17 cellular contexts compared by ENCODE assay signal in genomic region chr7:96304573-96304972, GRCh38. TPM values are rescaled to one million over a fixed set of nuclear protein-coding genes. Genes with fewer than 3 reads are reported as not detected.
DNase-seq lines count a peak whose midpoint lies in the region; ATAC-seq, FAIRE-seq and TF ChIP-seq lines count a peak whose summit lies in the region.
"Had no signal": no experiment of that assay in that cellular context is flagged by ENCODE, and none has a peak within 500 bp of the region (broad histone marks: within the 10 kb centered on the region; RNA-seq: fewer than 3 reads in every experiment).

No MANE protein-coding gene starts in this region.

- H3K4me1 ChIP-seq in smooth muscle cell (ENCODE audit: low read depth), result peaks cover 11% of the 10 kb centered on the region

- H4K20me1 ChIP-seq in smooth muscle cell (ENCODE audit: low read depth), result peaks cover 92% of the 10 kb centered on the region

- no peaks in the 10 kb centered on the region for H3K27me3 Mint-ChIP-seq in activated naive CD4-positive, alpha-beta T cell treated with anti-CD3 and anti-CD28 coated beads for 36 hours (ENCODE audit: low read depth)
- peaks cover 46% of the 10 kb centered on the region for H3K27me3 Mint-ChIP-seq in progenitor cell of endocrine pancreas
- H3K27me3 Mint-ChIP-seq: activated CD4-positive, alpha-beta T cell treated with anti-CD3 and anti-CD28 coated beads, Interleukin-2, amount 10 ng/mL, durations not matched to agents 7 days and 5 days; central memory CD8-positive, alpha-beta T cell; IgD-negative memory B cell had no signal

- H3K27ac ChIP-seq in smooth muscle cell (ENCODE audit: low read depth), result peak overlapping the region; percentile 81
- H3K27ac ChIP-seq: ovary had no signal

- intact Hi-C loops in activated naive CD4-positive, alpha-beta T cell treated with anti-CD3 and anti-CD28 coated beads for 36 hours (cut with micrococcal nuclease), result loop anchor here (1.0 kb wide), 3 partner anchors 16 to 532 kb away; no protein-coding TSS in a partner anchor

- ATAC-seq in GM18867 (IDR thresholded peaks at IDR 0.05; ENCODE audit: unreplicated experiment), result no peak

- H3K27ac Mint-ChIP-seq in activated naive CD4-positive, alpha-beta T cell treated with anti-CD3 and anti-CD28 coated beads for 36 hours, result peak overlapping the region; percentile 73
- no peak overlapping the region for H3K27ac Mint-ChIP-seq in progenitor cell of endocrine pancreas
- H3K27ac Mint-ChIP-seq: activated CD4-positive, alpha-beta T cell treated with anti-CD3 and anti-CD28 coated beads, Interleukin-2, amount 10 ng/mL, durations not matched to agents 7 days and 5 days; IgD-negative memory B cell had no signal

- H3K36me3 ChIP-seq in bronchial epithelial cell (ENCODE audit: control insufficient read depth, insufficient read depth, low read length) (no peaks in the 10 kb centered on the region), smooth muscle cell (ENCODE audit: low read depth) (no peaks in the 10 kb centered on the region)
- H3K36me3 ChIP-seq: ovary had no signal

- H3K4me1 Mint-ChIP-seq in activated naive CD4-positive, alpha-beta T cell treated with anti-CD3 and anti-CD28 coated beads for 36 hours (ENCODE audit: low read depth), result peaks cover 42% of the 10 kb centered on the region
- H3K4me1 Mint-ChIP-seq in progenitor cell of endocrine pancreas (ENCODE audit: low read depth), result peaks cover 29% of the 10 kb centered on the region

- peak overlapping the region; percentile 77 for H3K4me2 ChIP-seq in smooth muscle cell

- H3K9me3 Mint-ChIP-seq in activated naive CD4-positive, alpha-beta T cell treated with anti-CD3 and anti-CD28 coated beads for 36 hours, result no peaks in the 10 kb centered on the region
- H3K9me3 Mint-ChIP-seq in progenitor cell of endocrine pancreas (ENCODE audit: low read depth), result no peaks in the 10 kb centered on the region
- H3K9me3 Mint-ChIP-seq: central memory CD8-positive, alpha-beta T cell; T-helper 1 cell treated with Interleukin-12 subunit alpha and Interleukin-12 subunit beta and Interleukin-4 antibody, amounts not matched to agents 30 μg/mL and 1 μg/mL, for 36 hours had no signal

- TF ChIP-seq CTCF in bronchial epithelial cell (IDR thresholded peaks at IDR 0.05; ENCODE audit: insufficient read depth, low read length, severe bottlenecking), result no peak
- TF ChIP-seq CTCF in smooth muscle cell (IDR thresholded peaks at IDR 0.05; ENCODE audit: borderline replicate concordance, insufficient read depth, poor library complexity, severe bottlenecking), result no peak
- TF ChIP-seq CTCF in progenitor cell of endocrine pancreas (IDR thresholded peaks at IDR 0.05; ENCODE audit: unreplicated experiment), result no peak

- peaks cover 24% of the 10 kb centered on the region for H3F3A ChIP-seq in smooth muscle cell (ENCODE audit: low read depth)

- no peaks in the 10 kb centered on the region for H3K9me3 ChIP-seq in smooth muscle cell (replicated peaks; ENCODE audit: low read depth)
- H3K9me3 ChIP-seq: ovary had no signal

- H2AFZ ChIP-seq in smooth muscle cell (ENCODE audit: low read depth), result no peak overlapping the region

- 67% methylated on average over 3 of the region's 3 CpGs for WGBS in smooth muscle cell (ENCODE audit: low lambda C conversion rate)

- H3K9ac ChIP-seq in smooth muscle cell (ENCODE audit: low read depth), result no peak overlapping the region

- FAIRE-seq in bronchial epithelial cell (lab: Jason Lieb, UNC), result no peak
- FAIRE-seq: H1 had no signal

- no peak overlapping the region for H3K4me3 ChIP-seq in bronchial epithelial cell (ENCODE audit: low read depth, low read length)
- no peak overlapping the region for H3K4me3 ChIP-seq in smooth muscle cell
- H3K4me3 ChIP-seq: ovary had no signal

- H3K79me2 ChIP-seq in smooth muscle cell (ENCODE audit: low read depth), result peaks cover 40% of the 10 kb centered on the region

- peaks cover 2% of the 10 kb centered on the region for H3K36me3 Mint-ChIP-seq in activated naive CD4-positive, alpha-beta T cell treated with anti-CD3 and anti-CD28 coated beads for 36 hours (ENCODE audit: low read depth)
- H3K36me3 Mint-ChIP-seq in progenitor cell of endocrine pancreas (ENCODE audit: insufficient read depth), result peaks cover 7% of the 10 kb centered on the region

- DNase-seq in activated naive CD4-positive, alpha-beta T cell treated with anti-CD3 and anti-CD28 coated beads for 36 hours, result peak; percentile 7
- no peak for DNase-seq in activated naive CD4-positive, alpha-beta T cell treated with anti-CD3 and anti-CD28 coated beads, Interleukin-2, amount 50 U/mL, for 16 hours
- peak; percentile 61 for DNase-seq in NCI-H1105 treated with DMSO at 0.1 percent for 48 hours (lab: John Stamatoyannopoulos, UW)
- DNase-seq in bronchial epithelial cell (ENCODE audit: low read depth), result peak; percentile 82
- DNase-seq in smooth muscle cell (lab: John Stamatoyannopoulos, UW; ENCODE audit: unreplicated experiment), result no peak
- no peak for DNase-seq in RKO (ENCODE audit: low spot score)
- no peak for DNase-seq in progenitor cell of endocrine pancreas (ENCODE audit: low spot score, unreplicated experiment)
- DNase-seq: activated CD4-positive, alpha-beta T cell treated with anti-CD3 and anti-CD28 coated beads, Interleukin-2, amount 10 ng/mL, durations not matched to agents 7 days and 5 days; NCI-H524; ovary; RPMI8226; substantia nigra had no signal

- H3K27me3 ChIP-seq in bronchial epithelial cell (ENCODE audit: control insufficient read depth, insufficient read depth, low read length) (no peaks in the 10 kb centered on the region), smooth muscle cell (ENCODE audit: low read depth) (no peaks in the 10 kb centered on the region)
- H3K27me3 ChIP-seq: ovary had no signal

- CTCF ChIA-PET in activated naive CD4-positive, alpha-beta T cell treated with anti-CD3 and anti-CD28 coated beads for 36 hours (lab: Charles Lee), result interaction anchor here (0.7 kb wide), 1 partner anchor 14 kb away, joined by 3 read pairs; no protein-coding TSS in a partner anchor

- no peak overlapping the region for H3K4me3 Mint-ChIP-seq in activated naive CD4-positive, alpha-beta T cell treated with anti-CD3 and anti-CD28 coated beads for 36 hours
- H3K4me3 Mint-ChIP-seq in progenitor cell of endocrine pancreas (ENCODE audit: low read depth), result no peak overlapping the region
- H3K4me3 Mint-ChIP-seq: activated CD4-positive, alpha-beta T cell treated with anti-CD3 and anti-CD28 coated beads, Interleukin-2, amount 10 ng/mL, durations not matched to agents 7 days and 5 days; central memory CD8-positive, alpha-beta T cell; IgD-negative memory B cell; T-helper 1 cell treated with Interleukin-12 subunit alpha and Interleukin-12 subunit beta and Interleukin-4 antibody, amounts not matched to agents 30 μg/mL and 1 μg/mL, for 36 hours had no signal

RNA-seq across cellular contexts. Expression of gene SLC25A13, which starts 17.3 kb away (rescaled TPM):
- total RNA-seq in activated naive CD4-positive, alpha-beta T cell treated with anti-CD3 and anti-CD28 coated beads for 36 hours, result 1 to 10 TPM; 4.0 to 5.7 TPM
- total RNA-seq in bronchial epithelial cell, result 14.6 and 16.6 TPM in 2 replicates
- 48.2 and 50.6 TPM in 2 replicates for total RNA-seq in smooth muscle cell
- 27.9 and 28.0 TPM in 2 replicates for polyA plus RNA-seq in smooth muscle cell
- 54.0 and 58.0 TPM in 2 replicates for total RNA-seq in progenitor cell of endocrine pancreas

Comparison
In these comparisons a context has a peak if more than half of its experiments do, and no peak if none do; other contexts are left out.
1. DNase-seq: peak in activated naive CD4-positive, alpha-beta T cell treated with anti-CD3 and anti-CD28 coated beads for 36 hours (single experiment), NCI-H1105 treated with DMSO at 0.1 percent for 48 hours (single experiment) and bronchial epithelial cell (single experiment); none in activated naive CD4-positive, alpha-beta T cell treated with anti-CD3 and anti-CD28 coated beads, Interleukin-2, amount 50 U/mL, for 16 hours (single experiment), smooth muscle cell (single experiment), RKO (single experiment) and progenitor cell of endocrine pancreas (single experiment).